Comparison of ENCODE assay signal across 13 cellular contexts in the genomic region with DNA sequence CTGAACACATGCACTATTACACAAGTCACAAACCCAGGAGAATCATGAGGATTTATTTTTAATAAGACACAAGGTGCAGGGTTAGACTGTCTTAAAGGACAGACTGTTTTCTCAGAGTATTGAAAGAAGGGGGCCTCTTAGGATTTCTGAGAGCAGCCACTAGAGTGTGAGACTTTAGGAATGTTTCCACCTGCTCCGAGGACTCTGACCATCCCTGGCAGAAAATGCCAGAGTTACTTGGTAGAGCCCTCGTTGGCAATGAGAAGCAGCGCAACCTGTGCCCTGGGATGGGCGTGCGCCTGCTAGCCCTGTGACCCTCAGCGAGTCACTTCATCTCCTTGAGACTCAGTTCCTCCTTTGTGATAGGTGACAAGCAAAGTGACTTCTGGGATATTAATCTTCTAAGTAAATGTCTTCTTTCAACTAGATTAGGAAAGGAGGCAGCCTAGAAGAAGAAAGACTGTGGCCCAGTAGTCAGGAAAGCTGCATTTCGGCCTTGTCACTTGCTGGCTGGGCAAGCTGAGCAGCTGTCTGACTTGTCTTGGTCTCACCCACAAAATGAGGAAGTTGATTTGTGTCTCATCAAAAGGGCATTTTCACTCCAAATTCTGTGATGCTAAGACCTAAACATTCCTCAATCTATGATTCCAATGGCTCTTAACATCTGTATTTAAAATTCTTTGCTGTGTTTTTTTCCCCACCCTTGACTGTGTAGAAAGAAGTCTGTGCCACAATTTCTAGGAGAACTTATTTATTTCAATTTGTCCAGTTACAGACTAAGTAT.
A peak's percentile ranks its signal among the peaks of the same experiment; 100 is the strongest.
DNase-seq lines count a peak whose midpoint lies in the region; ATAC-seq and TF ChIP-seq lines count a peak whose summit lies in the region.
"Had no signal": no experiment of that assay in that cellular context is flagged by ENCODE, and none has a peak within 500 bp of the region (broad histone marks: within the 10 kb centered on the region; RNA-seq: fewer than 3 reads in every experiment).

No MANE protein-coding gene starts in this region.

- ATAC-seq in GM19438 (IDR thresholded peaks at IDR 0.05; ENCODE audit: low read depth, unreplicated experiment) (peak; percentile 60), foreskin keratinocyte (no peak)
- ATAC-seq: activated T-cell treated with anti-CD3 and anti-CD28 coated beads, Interleukin-2, amount 50 U/mL, for 72 hours had no signal

- H3K27ac Mint-ChIP-seq in glutamatergic neuron (ENCODE audit: unreplicated experiment): no peak overlapping the region
- no peak overlapping the region for H3K27ac Mint-ChIP-seq in CD4-positive, alpha-beta memory T cell
- H3K27ac Mint-ChIP-seq: activated T-cell treated with anti-CD3 and anti-CD28 coated beads, Interleukin-2, amount 50 U/mL, for 72 hours; IgD-negative memory B cell had no signal

- peak overlapping the region; percentile 22 for H3K27ac ChIP-seq in foreskin keratinocyte
- H3K27ac ChIP-seq in CD4-positive, alpha-beta memory T cell (ENCODE audit: low read depth, low read length): no peak overlapping the region
- H3K27ac ChIP-seq: neutrophil had no signal

- H3K4me1 ChIP-seq in foreskin keratinocyte: peaks cover 45% of the 10 kb centered on the region
- H3K4me1 ChIP-seq in CD4-positive, alpha-beta memory T cell (ENCODE audit: insufficient read depth, low read length): no peaks in the 10 kb centered on the region

- no peak overlapping the region for H3K4me3 Mint-ChIP-seq in glutamatergic neuron (ENCODE audit: unreplicated experiment)
- no peak overlapping the region for H3K4me3 Mint-ChIP-seq in CD4-positive, alpha-beta memory T cell
- H3K4me3 Mint-ChIP-seq: activated T-cell treated with anti-CD3 and anti-CD28 coated beads, Interleukin-2, amount 50 U/mL, for 72 hours; IgD-negative memory B cell had no signal

- no peaks in the 10 kb centered on the region for H3K9me3 Mint-ChIP-seq in glutamatergic neuron (ENCODE audit: unreplicated experiment)
- H3K9me3 Mint-ChIP-seq in CD4-positive, alpha-beta memory T cell: peaks cover 0 to 3% (median 0%) of the 10 kb centered on the region in 8 donors
- H3K9me3 Mint-ChIP-seq: activated T-cell treated with anti-CD3 and anti-CD28 coated beads, Interleukin-2, amount 50 U/mL, for 72 hours; IgD-negative memory B cell had no signal

- no peaks in the 10 kb centered on the region for H3K9me3 ChIP-seq in CD4-positive, alpha-beta memory T cell (ENCODE audit: control insufficient read depth in 1 of 2, low read length in 2 of 2)
- H3K9me3 ChIP-seq: neutrophil had no signal

- H3K36me3 Mint-ChIP-seq in glutamatergic neuron (ENCODE audit: unreplicated experiment): no peaks in the 10 kb centered on the region
- peaks cover 0 to 5% of the 10 kb centered on the region in 2 donors for H3K36me3 Mint-ChIP-seq in CD4-positive, alpha-beta memory T cell

- no peaks in the 10 kb centered on the region for H3K27me3 ChIP-seq in foreskin keratinocyte
- H3K27me3 ChIP-seq in CD4-positive, alpha-beta memory T cell (ENCODE audit: insufficient read depth, low read length): no peaks in the 10 kb centered on the region
- H3K27me3 ChIP-seq: neutrophil had no signal

- no peaks in the 10 kb centered on the region for H3K36me3 ChIP-seq in CD4-positive, alpha-beta memory T cell (ENCODE audit: insufficient read depth, low read length)
- H3K36me3 ChIP-seq: neutrophil had no signal

- intact Hi-C loops in CD4-positive, alpha-beta memory T cell (cut with micrococcal nuclease): no loop called here

- CTCF ChIA-PET in CD4-positive, alpha-beta memory T cell (lab: Charles Lee; ENCODE audit: partially characterized antibody): no interaction called here

- H3K27me3 Mint-ChIP-seq in glutamatergic neuron (ENCODE audit: unreplicated experiment): peaks cover 2% of the 10 kb centered on the region
- H3K27me3 Mint-ChIP-seq in CD4-positive, alpha-beta memory T cell: peaks cover 1 to 14% of the 10 kb centered on the region in 2 donors

- peak; percentile 32 for DNase-seq in Ammon's horn (ENCODE audit: low spot score)
- peak; percentile 42 for DNase-seq in NOMO-1 treated with dmso at 0.1 percent for 144 hours (lab: John Stamatoyannopoulos, UW; ENCODE audit: unreplicated experiment)
- no peak for DNase-seq in foreskin keratinocyte
- no peak for DNase-seq in glutamatergic neuron
- DNase-seq in SK-N-DZ (ENCODE audit: low spot score): no peak
- no peak for DNase-seq in G401 (ENCODE audit: low spot score)
- DNase-seq in CD4-positive, alpha-beta memory T cell: no peak
- DNase-seq: activated T-cell treated with anti-CD3 and anti-CD28 coated beads, Interleukin-2, amount 50 U/mL, for 72 hours; cerebellar nuclear complex; T-helper 9 cell had no signal

- no peak overlapping the region for H3K4me3 ChIP-seq in CD4-positive, alpha-beta memory T cell (ENCODE audit: low read length in 2 of 2)

- no peak for TF ChIP-seq CTCF in foreskin keratinocyte (conservative IDR thresholded peaks at IDR 0.05)
- no peak for TF ChIP-seq CTCF in glutamatergic neuron (IDR thresholded peaks at IDR 0.05; ENCODE audit: partially characterized antibody, unreplicated experiment)

- peaks cover 8% of the 10 kb centered on the region for H3K4me1 Mint-ChIP-seq in glutamatergic neuron (ENCODE audit: low read depth, unreplicated experiment)
- H3K4me1 Mint-ChIP-seq in CD4-positive, alpha-beta memory T cell: no peaks in the 10 kb centered on the region

- POLR2A ChIA-PET in CD4-positive, alpha-beta memory T cell (lab: Charles Lee; ENCODE audit: partially characterized antibody): no interaction called here

- in situ Hi-C loops in G401 (cut with HindIII; ENCODE audit: low sequenced_read_pairs): no loop called here

Comparison
In these comparisons a context has a peak if more than half of its experiments do, and no peak if none do; other contexts are left out.
1. DNase-seq: peak in Ammon's horn (single experiment) and NOMO-1 treated with dmso at 0.1 percent for 144 hours (single experiment); none in foreskin keratinocyte (0 of 2), glutamatergic neuron (single experiment), SK-N-DZ (single experiment), G401 (single experiment) and CD4-positive, alpha-beta memory T cell (0 of 5).